ENCODE assay signal across 21 cellular contexts in genomic region chr10:72002354-72003295, GRCh38. TPM values are rescaled to one million over a fixed set of nuclear protein-coding genes. Genes with fewer than 3 reads are reported as not detected.
"Had no signal": no experiment of that assay in that cellular context is flagged by ENCODE, and none has a peak within 500 bp of the region (broad histone marks: within the 10 kb centered on the region; RNA-seq: fewer than 3 reads in every experiment).

No MANE protein-coding gene starts in this region.

- H3K4me3 Mint-ChIP-seq: activated naive CD4-positive, alpha-beta T cell treated with anti-CD3 and anti-CD28 coated beads, Interleukin-2, amount 50 U/mL, for 24 hours; immature natural killer cell; naive thymus-derived CD8-positive, alpha-beta T cell; stimulated activated memory B cell treated with anti-CD40 and anti-IgM and Interleukin-4, amounts not matched to agents 10 μg/mL and 1 μg/mL and 100 μg/mL, for 72 hours had no signal

- H3K9me3 ChIP-seq: pancreas, psoas muscle, right atrium auricular region, stomach, testis, vagina had no signal

- H3K27me3 ChIP-seq: pancreas, right atrium auricular region, stomach, testis, vagina had no signal

- H3K27ac Mint-ChIP-seq: activated naive CD4-positive, alpha-beta T cell treated with anti-CD3 and anti-CD28 coated beads, Interleukin-2, amount 50 U/mL, for 24 hours; immature natural killer cell; naive thymus-derived CD8-positive, alpha-beta T cell; stimulated activated memory B cell treated with anti-CD40 and anti-IgM and Interleukin-4, amounts not matched to agents 10 μg/mL and 1 μg/mL and 100 μg/mL, for 72 hours had no signal

- H3K36me3 Mint-ChIP-seq: activated naive CD4-positive, alpha-beta T cell treated with anti-CD3 and anti-CD28 coated beads, Interleukin-2, amount 50 U/mL, for 24 hours; immature natural killer cell; naive thymus-derived CD8-positive, alpha-beta T cell; stimulated activated memory B cell treated with anti-CD40 and anti-IgM and Interleukin-4, amounts not matched to agents 10 μg/mL and 1 μg/mL and 100 μg/mL, for 72 hours had no signal

- H3K4me3 ChIP-seq: pancreas, psoas muscle, right atrium auricular region, skin epidermis, stomach, testis, vagina had no signal

- H3K27ac ChIP-seq: pancreas, psoas muscle, vagina had no signal

- H3K4me1 Mint-ChIP-seq: activated naive CD4-positive, alpha-beta T cell treated with anti-CD3 and anti-CD28 coated beads, Interleukin-2, amount 50 U/mL, for 24 hours had no signal

- H3K27me3 Mint-ChIP-seq: activated naive CD4-positive, alpha-beta T cell treated with anti-CD3 and anti-CD28 coated beads, Interleukin-2, amount 50 U/mL, for 24 hours had no signal

- H3K36me3 ChIP-seq: pancreas had no signal

- H3K9me3 Mint-ChIP-seq: activated naive CD4-positive, alpha-beta T cell treated with anti-CD3 and anti-CD28 coated beads, Interleukin-2, amount 50 U/mL, for 24 hours; immature natural killer cell; naive thymus-derived CD8-positive, alpha-beta T cell; stimulated activated memory B cell treated with anti-CD40 and anti-IgM and Interleukin-4, amounts not matched to agents 10 μg/mL and 1 μg/mL and 100 μg/mL, for 72 hours had no signal

- DNase-seq: activated CD4-positive, alpha-beta T cell treated with anti-CD3 and anti-CD28 coated beads for 1 hour; activated CD4-positive, alpha-beta T cell treated with anti-CD3 and anti-CD28 coated beads, Interleukin-2, amount 50 U/mL, for 1 hour; activated gamma-delta T cell treated with Interleukin-2 at 50 U/mL for 16 hours; activated T-cell treated with anti-CD3 and anti-CD28 coated beads, Interleukin-2, amount 50 U/mL, for 1 hour; effector CD4-positive, alpha-beta T cell; foreskin fibroblast; immature natural killer cell; mesendoderm; naive thymus-derived CD8-positive, alpha-beta T cell; pancreas; psoas muscle; stimulated activated CD4-positive, alpha-beta T cell treated with anti-CD3 and anti-CD28 coated beads, Interleukin-2, amount 100 ng/mL, for 24 hours; stomach; T-helper 1 cell; testis; trophoblast cell had no signal

- ATAC-seq: naive thymus-derived CD8-positive, alpha-beta T cell; pancreas; psoas muscle; stimulated activated memory B cell treated with anti-CD40 and anti-IgM and Interleukin-4, amounts not matched to agents 10 μg/mL and 1 μg/mL and 100 μg/mL, for 72 hours had no signal

RNA-seq across cellular contexts. Expression of gene CHST3, which starts 38.4 kb away (rescaled TPM):
- total RNA-seq: naive thymus-derived CD8-positive, alpha-beta T cell had no signal
- polyA plus RNA-seq: immature natural killer cell; naive thymus-derived CD8-positive, alpha-beta T cell had no signal
